ENCODE assay signal across 8 cellular contexts in the genomic region with DNA sequence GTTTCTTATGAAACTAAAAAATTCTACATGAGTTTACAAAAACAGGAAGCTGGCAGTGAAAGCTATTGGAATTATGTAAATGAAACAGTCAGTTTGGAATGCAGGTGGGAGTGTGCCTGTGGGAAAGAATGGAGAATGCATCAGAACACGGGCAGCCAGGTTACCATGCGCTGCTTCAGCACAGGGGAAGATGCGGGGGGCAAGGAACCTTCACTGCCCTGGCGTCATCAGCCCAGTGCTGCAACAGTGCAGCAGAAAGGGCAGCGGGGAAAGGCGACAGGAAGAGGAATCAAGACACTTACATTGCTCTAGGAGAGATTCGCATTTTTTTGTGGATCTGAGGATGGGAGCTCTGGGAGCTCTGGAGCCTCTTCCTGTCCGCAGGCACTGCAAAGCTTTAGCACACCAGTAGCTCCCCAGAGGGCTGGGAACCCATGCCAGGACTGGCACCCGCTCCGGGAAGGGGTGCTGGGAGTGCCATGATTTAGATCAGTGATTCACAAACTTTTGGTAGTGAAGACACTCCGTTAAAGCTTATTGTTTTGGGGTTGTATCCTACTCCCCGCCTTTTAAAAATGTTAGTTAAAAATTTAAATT.
DNase-seq lines count a peak whose midpoint lies in the region; ATAC-seq and TF ChIP-seq lines count a peak whose summit lies in the region.

No MANE protein-coding gene starts in this region.

- peak overlapping the region; percentile 39 for H3K4me3 Mint-ChIP-seq in central memory CD8-positive, alpha-beta T cell

- H3K9ac ChIP-seq in mucosa of stomach (ENCODE audit: low read length), result peak overlapping the region; percentile 6

- peak overlapping the region; percentile 0 for H3K4me3 ChIP-seq in NB4 (ENCODE audit: low read depth, low read length)
- no peak overlapping the region for H3K4me3 ChIP-seq in mucosa of stomach (ENCODE audit: low read length)

- H3K4me1 Mint-ChIP-seq in central memory CD8-positive, alpha-beta T cell, result peaks cover 40% of the 10 kb centered on the region

- H3K36me3 ChIP-seq in mucosa of stomach (ENCODE audit: control insufficient read depth, insufficient read depth, low read length), result no peaks in the 10 kb centered on the region

- peaks cover 38% of the 10 kb centered on the region for H3K4me1 ChIP-seq in mucosa of stomach (ENCODE audit: control insufficient read depth, insufficient read depth, low read length)

- peak; percentile 34 for DNase-seq in NCI-H2171 treated with DMSO at 0.1 percent for 48 hours (lab: John Stamatoyannopoulos, UW)
- no peak for DNase-seq in NCI-H2171 (lab: John Stamatoyannopoulos, UW)
- DNase-seq in NB4 (ENCODE audit: low read depth), result no peak
- no peak for DNase-seq in central memory CD8-positive, alpha-beta T cell (ENCODE audit: low spot score in 2 of 2)
- no peak for DNase-seq in SKM-1 treated with dmso at 0.1 percent for 144 hours (lab: John Stamatoyannopoulos, UW; ENCODE audit: unreplicated experiment)
- DNase-seq in NCI-H2227 (lab: John Stamatoyannopoulos, UW; ENCODE audit: unreplicated experiment), result no peak

- no peaks in the 10 kb centered on the region for H3K27me3 ChIP-seq in mucosa of stomach (ENCODE audit: control insufficient read depth, insufficient read depth, low read length)

- no peaks in the 10 kb centered on the region for H3K9me3 ChIP-seq in mucosa of stomach (ENCODE audit: control insufficient read depth, low read length)

- no peaks in the 10 kb centered on the region for H3K27me3 Mint-ChIP-seq in central memory CD8-positive, alpha-beta T cell

- peak overlapping the region; percentile 86 for H3K27ac Mint-ChIP-seq in central memory CD8-positive, alpha-beta T cell (ENCODE audit: low read depth)

- no peaks in the 10 kb centered on the region for H3K36me3 Mint-ChIP-seq in central memory CD8-positive, alpha-beta T cell (ENCODE audit: insufficient read depth)

- no peak for TF ChIP-seq CTCF in NB4 (IDR thresholded peaks at IDR 0.05; ENCODE audit: low read depth, low read length)

- no peaks in the 10 kb centered on the region for H3K9me3 Mint-ChIP-seq in central memory CD8-positive, alpha-beta T cell

- no peak for ATAC-seq in central memory CD8-positive, alpha-beta T cell (replicated peaks; ENCODE audit: extremely low read depth, poor library complexity, severe bottlenecking)
- no peak for ATAC-seq in GM18870 (IDR thresholded peaks at IDR 0.05; ENCODE audit: unreplicated experiment)

- TF ChIP-seq POLR2A in NB4 (IDR thresholded peaks at IDR 0.05; ENCODE audit: extremely low read depth, insufficient read length), result no peak
